Comparison of ENCODE assay signal across 1 cellular context in genomic region chr3:128787256-128788253, GRCh38.
A peak's percentile ranks its signal among the peaks of the same experiment; 100 is the strongest.
TF ChIP-seq lines count a peak whose summit lies in the region.

No MANE protein-coding gene starts in this region.

TF ChIP-seq in K562, 482 proteins besides CTCF, POLR2A, EP300 and RAD21 (continued from another document):
- peak; percentile 9 for TF ChIP-seq PRDM10 (IDR thresholded peaks at IDR 0.05; ENCODE audit: partially characterized antibody)
- TF ChIP-seq MYNN (IDR thresholded peaks at IDR 0.05): 0 out of 2 replicates have a peak, but pooled peaks have one; percentile 33
- TF ChIP-seq MYNN (CRISPR knock-in tag; IDR thresholded peaks at IDR 0.05): no peak
- TF ChIP-seq, protein P1, sequence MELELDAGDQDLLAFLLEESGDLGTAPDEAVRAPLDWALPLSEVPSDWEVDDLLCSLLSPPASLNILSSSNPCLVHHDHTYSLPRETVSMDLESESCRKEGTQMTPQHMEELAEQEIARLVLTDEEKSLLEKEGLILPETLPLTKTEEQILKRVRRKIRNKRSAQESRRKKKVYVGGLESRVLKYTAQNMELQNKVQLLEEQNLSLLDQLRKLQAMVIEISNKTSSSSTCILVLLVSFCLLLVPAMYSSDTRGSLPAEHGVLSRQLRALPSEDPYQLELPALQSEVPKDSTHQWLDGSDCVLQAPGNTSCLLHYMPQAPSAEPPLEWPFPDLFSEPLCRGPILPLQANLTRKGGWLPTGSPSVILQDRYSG (tag; conservative IDR thresholded peaks at IDR 0.05; ENCODE audit: low read depth): no peak
- TF ChIP-seq, protein P2, sequence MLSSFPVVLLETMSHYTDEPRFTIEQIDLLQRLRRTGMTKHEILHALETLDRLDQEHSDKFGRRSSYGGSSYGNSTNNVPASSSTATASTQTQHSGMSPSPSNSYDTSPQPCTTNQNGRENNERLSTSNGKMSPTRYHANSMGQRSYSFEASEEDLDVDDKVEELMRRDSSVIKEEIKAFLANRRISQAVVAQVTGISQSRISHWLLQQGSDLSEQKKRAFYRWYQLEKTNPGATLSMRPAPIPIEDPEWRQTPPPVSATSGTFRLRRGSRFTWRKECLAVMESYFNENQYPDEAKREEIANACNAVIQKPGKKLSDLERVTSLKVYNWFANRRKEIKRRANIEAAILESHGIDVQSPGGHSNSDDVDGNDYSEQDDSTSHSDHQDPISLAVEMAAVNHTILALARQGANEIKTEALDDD (IDR thresholded peaks at IDR 0.05): peak; percentile 74; the same call in 1 of the 2 replicates
TF ChIP-seq in K562: peak in this region for 5.
